9 cellular contexts compared by ENCODE assay signal in the genomic region with DNA sequence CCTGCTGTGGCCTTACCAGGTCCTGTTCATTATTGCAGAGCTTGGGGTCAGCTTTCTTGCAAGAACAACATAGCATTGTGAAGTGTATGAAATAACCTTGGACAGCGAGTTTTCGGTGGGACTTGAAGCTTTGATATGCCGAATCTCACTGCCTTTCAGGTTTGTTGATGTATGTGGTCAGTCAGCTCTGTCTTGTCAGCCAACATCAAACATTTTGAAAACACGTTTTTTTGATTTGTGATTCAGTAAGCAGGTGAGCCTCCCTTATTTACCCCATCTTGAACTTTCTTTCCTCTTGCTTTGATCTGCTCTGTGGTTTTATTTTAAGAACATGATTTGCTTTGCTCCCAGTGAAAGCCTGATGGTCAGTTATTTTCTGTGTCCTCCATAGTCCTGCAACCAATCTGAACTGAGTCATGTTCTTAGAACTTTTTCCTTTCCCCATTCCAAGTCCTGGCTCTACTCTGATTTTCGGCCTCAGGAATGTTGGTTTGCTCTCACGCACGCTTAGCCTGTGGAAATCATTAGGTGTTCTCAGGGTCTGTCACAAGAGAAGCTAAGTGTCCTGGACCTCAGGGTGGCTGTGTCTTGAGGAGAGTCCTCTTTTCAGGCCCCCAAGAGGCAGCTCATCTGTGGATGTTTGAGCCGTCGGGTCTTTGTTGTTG. TPM values are rescaled to one million over a fixed set of nuclear protein-coding genes. Genes with fewer than 3 reads are reported as not detected.
DNase-seq lines count a peak whose midpoint lies in the region; ATAC-seq and TF ChIP-seq lines count a peak whose summit lies in the region.
"Had no signal": no experiment of that assay in that cellular context is flagged by ENCODE, and none has a peak within 500 bp of the region (broad histone marks: within the 10 kb centered on the region; RNA-seq: fewer than 3 reads in every experiment).

No MANE protein-coding gene starts in this region.

- peak overlapping the region in 1 of 4 donors; percentile 0 for H3K4me3 ChIP-seq in esophagus muscularis mucosa

- no peak for DNase-seq in activated CD4-positive, alpha-beta T cell treated with anti-CD3 and anti-CD28 coated beads, Interleukin-2, amount 10 ng/mL, durations not matched to agents 7 days and 5 days
- DNase-seq in activated CD4-positive, alpha-beta T cell treated with anti-CD3 and anti-CD28 coated beads for 4 hours, result no peak
- DNase-seq in esophagus muscularis mucosa (ENCODE audit: extremely low spot score), result no peak
- no peak for DNase-seq in naive B cell
- DNase-seq in type B pancreatic cell (ENCODE audit: extremely low spot score, unreplicated experiment), result no peak
- no peak for DNase-seq in activated CD4-positive, alpha-beta T cell treated with anti-CD3 and anti-CD28 coated beads, Interleukin-2, amount 50 U/mL, for 1 hour
- DNase-seq in DMS53 (lab: John Stamatoyannopoulos, UW), result no peak
- no peak for DNase-seq in NCI-H2227 (lab: John Stamatoyannopoulos, UW; ENCODE audit: unreplicated experiment)
- DNase-seq: stimulated activated CD4-positive, alpha-beta T cell treated with anti-CD3 and anti-CD28 coated beads, Interleukin-1b, Interleukin-23, amount 100 ng/mL, for 48 hours had no signal

- no peaks in the 10 kb centered on the region for H3K9me3 ChIP-seq in esophagus muscularis mucosa

- TF ChIP-seq CTCF in esophagus muscularis mucosa (IDR thresholded peaks at IDR 0.05), result no peak
- no peak for TF ChIP-seq CTCF in type B pancreatic cell (conservative IDR thresholded peaks at IDR 0.05)

- no peaks in the 10 kb centered on the region for H3K27me3 ChIP-seq in esophagus muscularis mucosa

- TF ChIP-seq EP300 in esophagus muscularis mucosa (IDR thresholded peaks at IDR 0.05), result no peak

- intact Hi-C loops in esophagus muscularis mucosa (cut with DNase I), result loop anchor here (2.0 kb wide), 1 partner anchor 22 kb away; no protein-coding TSS in a partner anchor

- peak overlapping the region; percentile 44 for H3K27ac Mint-ChIP-seq in activated CD4-positive, alpha-beta T cell treated with anti-CD3 and anti-CD28 coated beads, Interleukin-2, amount 10 ng/mL, durations not matched to agents 7 days and 5 days
- H3K27ac Mint-ChIP-seq in naive B cell (peak overlapping the region in 4 of 6 donors; percentile 20 to 79 (median 36)), type B pancreatic cell (peak overlapping the region; percentile 64)

- H3K36me3 Mint-ChIP-seq in activated CD4-positive, alpha-beta T cell treated with anti-CD3 and anti-CD28 coated beads, Interleukin-2, amount 10 ng/mL, durations not matched to agents 7 days and 5 days (ENCODE audit: low read depth), result peaks cover 13% of the 10 kb centered on the region
- peaks cover 4 to 16% of the 10 kb centered on the region in 2 donors for H3K36me3 Mint-ChIP-seq in naive B cell
- H3K36me3 Mint-ChIP-seq in type B pancreatic cell, result peaks cover 8% of the 10 kb centered on the region

- CTCF ChIA-PET in activated CD4-positive, alpha-beta T cell treated with anti-CD3 and anti-CD28 coated beads, Interleukin-2, amount 10 ng/mL, durations not matched to agents 7 days and 5 days (lab: Charles Lee), result interaction anchor here (0.7 to 2.5 kb wide), 8 partner anchors 10 to 105 kb away, joined by 3 to 6 read pairs (median 3); partner anchors contain the start of genes ARL3 and SFXN2

- no peak for TF ChIP-seq POLR2A in esophagus muscularis mucosa (IDR thresholded peaks at IDR 0.05; ENCODE audit: low read depth)

- peaks cover 0 to 5% (median 2%) of the 10 kb centered on the region in 4 donors for H3K36me3 ChIP-seq in esophagus muscularis mucosa

- H3K27me3 Mint-ChIP-seq in activated CD4-positive, alpha-beta T cell treated with anti-CD3 and anti-CD28 coated beads, Interleukin-2, amount 10 ng/mL, durations not matched to agents 7 days and 5 days, result no peaks in the 10 kb centered on the region
- H3K27me3 Mint-ChIP-seq in naive B cell (no peaks in the 10 kb centered on the region), type B pancreatic cell (no peaks in the 10 kb centered on the region)

- H3K27ac ChIP-seq in esophagus muscularis mucosa (replicated peaks in 1 of 4), result peak overlapping the region; percentile 84 to 90 (median 86)

- H3K4me1 ChIP-seq in esophagus muscularis mucosa, result peaks cover 24 to 76% (median 64%) of the 10 kb centered on the region in 4 donors

- 67% methylated on average over 9 of the region's 9 CpGs for WGBS in esophagus muscularis mucosa

- POLR2A ChIA-PET in activated CD4-positive, alpha-beta T cell treated with anti-CD3 and anti-CD28 coated beads, Interleukin-2, amount 10 ng/mL, durations not matched to agents 7 days and 5 days (lab: Charles Lee), result interaction anchor here (0.7 kb wide), 1 partner anchor 9 kb away, joined by 5 read pairs; the partner anchor contains the start of gene WBP1L

- peaks cover 42% of the 10 kb centered on the region for H3K4me1 Mint-ChIP-seq in activated CD4-positive, alpha-beta T cell treated with anti-CD3 and anti-CD28 coated beads, Interleukin-2, amount 10 ng/mL, durations not matched to agents 7 days and 5 days
- H3K4me1 Mint-ChIP-seq in naive B cell (peaks cover 31 to 59% (median 50%) of the 10 kb centered on the region in 3 donors), type B pancreatic cell (ENCODE audit: unreplicated experiment) (peaks cover 24% of the 10 kb centered on the region)

- no peak for ATAC-seq in naive B cell (ENCODE audit: low read depth in 2 of 2)

- H3K9me3 Mint-ChIP-seq in activated CD4-positive, alpha-beta T cell treated with anti-CD3 and anti-CD28 coated beads, Interleukin-2, amount 10 ng/mL, durations not matched to agents 7 days and 5 days, result no peaks in the 10 kb centered on the region
- H3K9me3 Mint-ChIP-seq in naive B cell (peaks cover 0 to 3% (median 0%) of the 10 kb centered on the region in 7 donors), type B pancreatic cell (peaks cover 6% of the 10 kb centered on the region)

- H3K4me3 Mint-ChIP-seq in activated CD4-positive, alpha-beta T cell treated with anti-CD3 and anti-CD28 coated beads, Interleukin-2, amount 10 ng/mL, durations not matched to agents 7 days and 5 days, result no peak overlapping the region
- H3K4me3 Mint-ChIP-seq in naive B cell, result peak overlapping the region in 1 of 8 donors; percentile 12
- peak overlapping the region; percentile 15 for H3K4me3 Mint-ChIP-seq in type B pancreatic cell

RNA-seq across cellular contexts. Expression of gene WBP1L, which starts 8.7 kb away (rescaled TPM):
- 10 to 100 TPM; 30.2 to 31.4 TPM for total RNA-seq in activated CD4-positive, alpha-beta T cell treated with anti-CD3 and anti-CD28 coated beads, Interleukin-2, amount 10 ng/mL, durations not matched to agents 7 days and 5 days
- total RNA-seq in esophagus muscularis mucosa, result 100 to 1,000 TPM in 2 of 4 donors, 10 to 100 TPM in 2; 88.5 to 147 (median 112) TPM
- 10 to 100 TPM; 26.0 to 34.2 (median 29.7) TPM for polyA plus RNA-seq in naive B cell (ENCODE audit: low read depth in 6 of 6)
- total RNA-seq in type B pancreatic cell (ENCODE audit: low replicate concordance), result 40.3 and 80.4 TPM in 2 replicates

RNA-seq across cellular contexts. Expression of gene SFXN2, which starts 38.0 kb away (rescaled TPM):
- total RNA-seq in activated CD4-positive, alpha-beta T cell treated with anti-CD3 and anti-CD28 coated beads, Interleukin-2, amount 10 ng/mL, durations not matched to agents 7 days and 5 days, result 10 to 100 TPM; 20.7 to 23.6 TPM
- 1 to 10 TPM; 1.2 to 4.0 (median 2.9) TPM for total RNA-seq in esophagus muscularis mucosa
- 10 to 100 TPM in 2 of 6 donors, 1 to 10 TPM in 4; 2.6 to 14.1 (median 8.3) TPM for polyA plus RNA-seq in naive B cell (ENCODE audit: low read depth in 6 of 6)
- 27.8 and 35.8 TPM in 2 replicates for total RNA-seq in type B pancreatic cell (ENCODE audit: low replicate concordance)

RNA-seq across cellular contexts. Expression of gene ARL3, which starts 38.2 kb away (rescaled TPM):
- total RNA-seq in activated CD4-positive, alpha-beta T cell treated with anti-CD3 and anti-CD28 coated beads, Interleukin-2, amount 10 ng/mL, durations not matched to agents 7 days and 5 days, result 1 to 10 TPM; 4.4 to 5.0 TPM
- total RNA-seq in esophagus muscularis mucosa, result 1 to 10 TPM; 7.9 to 9.8 (median 8.4) TPM
- 1 to 10 TPM in 5 of 6 donors, under 1 TPM in 1; 0.52 to 1.9 (median 1.6) TPM for polyA plus RNA-seq in naive B cell (ENCODE audit: low read depth in 6 of 6)
- total RNA-seq in type B pancreatic cell (ENCODE audit: low replicate concordance), result 12.2 and 15.8 TPM in 2 replicates
